ENCODE assay signal across 8 cellular contexts in the genomic region with DNA sequence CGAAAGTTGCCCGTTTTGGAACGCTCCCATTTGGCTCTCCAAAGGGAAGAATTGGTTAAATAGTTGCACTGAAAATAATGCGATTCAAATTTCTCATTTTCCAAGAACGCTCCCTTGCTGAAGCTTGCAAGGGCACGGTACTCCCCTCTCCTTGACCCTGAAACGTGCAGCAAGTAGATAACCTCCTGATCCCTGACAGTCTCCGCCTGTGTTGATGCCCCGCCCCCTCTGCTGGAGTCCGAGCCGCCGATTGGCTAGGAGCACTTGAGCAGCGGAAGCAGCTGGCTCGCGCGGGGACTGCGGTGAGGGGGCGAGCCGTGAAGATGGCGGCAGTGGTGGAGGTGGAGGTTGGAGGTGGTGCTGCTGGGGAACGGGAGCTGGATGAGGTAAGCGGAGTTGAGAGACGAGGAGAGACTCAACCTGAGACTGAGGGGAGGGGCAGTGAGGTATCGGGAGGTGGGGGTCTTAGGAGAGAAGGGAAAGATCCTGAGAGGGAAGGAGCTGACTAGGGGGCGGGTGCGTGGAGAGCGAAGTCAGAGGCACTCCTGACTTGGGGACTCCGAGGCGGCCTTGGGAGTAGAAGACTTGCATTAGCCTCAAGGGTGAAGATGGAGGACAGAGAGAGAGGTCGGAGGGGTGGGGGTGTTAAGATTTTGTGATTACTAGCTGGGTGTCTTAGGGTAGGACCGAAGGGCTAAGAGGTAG. TPM values are rescaled to one million over a fixed set of nuclear protein-coding genes. Genes with fewer than 3 reads are reported as not detected.
A peak's percentile ranks its signal among the peaks of the same experiment; 100 is the strongest.
DNase-seq lines count a peak whose midpoint lies in the region; TF ChIP-seq lines count a peak whose summit lies in the region.

A gene (plus strand): TSS at position 308 of the 705 bp plus-strand sequence. CDS start 16 bp downstream, at position 324.

- peak within 1 kb of the TSS; percentile 72 for H3K27ac ChIP-seq in temporal lobe (ENCODE audit: low read depth, low read length)

- peak within 1 kb of the TSS; percentile 80 for H3K4me3 ChIP-seq in HFF-Myc (replicated peaks; ENCODE audit: low read depth, low read length)

- CTCF ChIA-PET in activated naive CD4-positive, alpha-beta T cell treated with anti-CD3 and anti-CD28 coated beads, Interleukin-2, amount 10 ng/mL, durations not matched to agents 7 days and 5 days (lab: Charles Lee) = interaction anchor here (1.2 to 2.1 kb wide), 4 partner anchors 17 to 502 kb away, joined by 3 to 7 read pairs (median 4); no protein-coding TSS in a partner anchor

- no peaks in the 10 kb centered on the region for H3K9me3 Mint-ChIP-seq in activated naive CD4-positive, alpha-beta T cell treated with anti-CD3 and anti-CD28 coated beads, Interleukin-2, amount 10 ng/mL, durations not matched to agents 7 days and 5 days

- H3K27me3 Mint-ChIP-seq in activated naive CD4-positive, alpha-beta T cell treated with anti-CD3 and anti-CD28 coated beads, Interleukin-2, amount 10 ng/mL, durations not matched to agents 7 days and 5 days = peaks cover 4% of the 10 kb centered on the region

- DNase-seq in GF-D8 (lab: John Stamatoyannopoulos, UW) (peak; percentile 85), HFF-Myc (ENCODE audit: extremely low read depth, low read depth) (peak; percentile 77), NAMALWA (ENCODE audit: low spot score) (peak; percentile 98), SK-N-DZ (ENCODE audit: low spot score) (peak; percentile 98), germinal center (ENCODE audit: low spot score) (peak; percentile 95), nucleus accumbens (lab: John Stamatoyannopoulos, UW) (peak; percentile 82 to 99 (median 95))
- DNase-seq in activated naive CD4-positive, alpha-beta T cell treated with anti-CD3 and anti-CD28 coated beads, Interleukin-2, amount 10 ng/mL, durations not matched to agents 7 days and 5 days = peak; percentile 99

- H3K27ac Mint-ChIP-seq in activated naive CD4-positive, alpha-beta T cell treated with anti-CD3 and anti-CD28 coated beads, Interleukin-2, amount 10 ng/mL, durations not matched to agents 7 days and 5 days = peak within 1 kb of the TSS; percentile 100

- H3K4me3 Mint-ChIP-seq in activated naive CD4-positive, alpha-beta T cell treated with anti-CD3 and anti-CD28 coated beads, Interleukin-2, amount 10 ng/mL, durations not matched to agents 7 days and 5 days = peak within 1 kb of the TSS; percentile 88

- no peak for TF ChIP-seq CTCF in HFF-Myc (IDR thresholded peaks at IDR 0.05; ENCODE audit: low read depth, low read length, missing control alignments)

- peaks cover 12% of the 10 kb centered on the region for H3K36me3 Mint-ChIP-seq in activated naive CD4-positive, alpha-beta T cell treated with anti-CD3 and anti-CD28 coated beads, Interleukin-2, amount 10 ng/mL, durations not matched to agents 7 days and 5 days

- peaks cover 45% of the 10 kb centered on the region for H3K4me1 Mint-ChIP-seq in activated naive CD4-positive, alpha-beta T cell treated with anti-CD3 and anti-CD28 coated beads, Interleukin-2, amount 10 ng/mL, durations not matched to agents 7 days and 5 days

RNA-seq across cellular contexts. Expression of the gene that starts here (rescaled TPM):
- 19.7 and 22.4 TPM in 2 replicates for polyA plus RNA-seq in SK-N-DZ (2014; cell fraction: cytosol; rRNA removed)
- polyA plus RNA-seq in SK-N-DZ (2014; cell fraction: nucleus; rRNA removed) = 29.1 and 39.8 TPM in 2 replicates
- total RNA-seq in temporal lobe = 17.5 TPM

Comparison
In these comparisons a context has a peak if more than half of its experiments do, and no peak if none do; other contexts are left out.
1. Peak in every context shown above with its lines: DNase-seq, H3K4me3 ChIP-seq and H3K27ac ChIP-seq.